Comparison of ENCODE assay signal across 9 cellular contexts in genomic region chr9:130173462-130173876, GRCh38. TPM values are rescaled to one million over a fixed set of nuclear protein-coding genes. Genes with fewer than 3 reads are reported as not detected.
DNase-seq lines count a peak whose midpoint lies in the region; ATAC-seq and TF ChIP-seq lines count a peak whose summit lies in the region.
"Had no signal": no experiment of that assay in that cellular context is flagged by ENCODE, and none has a peak within 500 bp of the region (broad histone marks: within the 10 kb centered on the region; RNA-seq: fewer than 3 reads in every experiment).

No MANE protein-coding gene starts in this region.

- H3K4me3 Mint-ChIP-seq in activated naive CD8-positive, alpha-beta T cell treated with anti-CD3 and anti-CD28 coated beads for 36 hours, result peak overlapping the region; percentile 73
- peak overlapping the region; percentile 77 to 80 for H3K4me3 Mint-ChIP-seq in stimulated activated naive CD8-positive, alpha-beta T cell treated with anti-CD3 and anti-CD28 coated beads, Interleukin-15, amount 100 ng/mL, for 72 hours

- no peaks in the 10 kb centered on the region for H3K9me3 ChIP-seq in iPS-20b (ENCODE audit: insufficient read depth, low read depth, low read length)
- H3K9me3 ChIP-seq in testis, result no peaks in the 10 kb centered on the region
- H3K9me3 ChIP-seq: spleen had no signal

- H3K36me3 Mint-ChIP-seq in activated naive CD8-positive, alpha-beta T cell treated with anti-CD3 and anti-CD28 coated beads for 36 hours, result no peaks in the 10 kb centered on the region

- TF ChIP-seq CTCF in HFF-Myc (IDR thresholded peaks at IDR 0.05; ENCODE audit: low read depth, low read length, missing control alignments) (no peak), testis (IDR thresholded peaks at IDR 0.05) (no peak)

- peaks cover 3% of the 10 kb centered on the region; the same call in 1 of the 2 replicates for H3K4me1 ChIP-seq in iPS-20b (ENCODE audit: insufficient read depth, low read length)
- H3K4me1 ChIP-seq in testis, result no peaks in the 10 kb centered on the region

- H3K27ac Mint-ChIP-seq in activated naive CD8-positive, alpha-beta T cell treated with anti-CD3 and anti-CD28 coated beads for 36 hours, result peak overlapping the region; percentile 68
- no peak overlapping the region for H3K27ac Mint-ChIP-seq in stimulated activated naive CD8-positive, alpha-beta T cell treated with anti-CD3 and anti-CD28 coated beads, Interleukin-15, amount 100 ng/mL, for 72 hours

- H3K27ac ChIP-seq in iPS-20b (ENCODE audit: low read length) (no peak overlapping the region), testis (no peak overlapping the region)
- H3K27ac ChIP-seq: spleen had no signal

- H3K27me3 Mint-ChIP-seq in activated naive CD8-positive, alpha-beta T cell treated with anti-CD3 and anti-CD28 coated beads for 36 hours, result peaks cover 28% of the 10 kb centered on the region
- peaks cover 55% of the 10 kb centered on the region for H3K27me3 Mint-ChIP-seq in stimulated activated naive CD8-positive, alpha-beta T cell treated with anti-CD3 and anti-CD28 coated beads, Interleukin-15, amount 100 ng/mL, for 72 hours

- H3K4me3 ChIP-seq in HFF-Myc (replicated peaks; ENCODE audit: low read depth, low read length), result peak overlapping the region; percentile 58
- peak overlapping the region; percentile 74 for H3K4me3 ChIP-seq in iPS-20b (ENCODE audit: low read length)
- H3K4me3 ChIP-seq in testis, result peak overlapping the region in 1 of 2 donors; percentile 54

- H3K27me3 ChIP-seq in iPS-20b (ENCODE audit: insufficient read depth, low read length), result peaks cover 21% of the 10 kb centered on the region
- no peaks in the 10 kb centered on the region for H3K27me3 ChIP-seq in testis

- peak overlapping the region; percentile 45; the same call in 1 of the 2 replicates for H3K9ac ChIP-seq in iPS-20b (ENCODE audit: low read depth, low read length)

- no peaks in the 10 kb centered on the region for H3K9me3 Mint-ChIP-seq in activated naive CD8-positive, alpha-beta T cell treated with anti-CD3 and anti-CD28 coated beads for 36 hours
- no peaks in the 10 kb centered on the region for H3K9me3 Mint-ChIP-seq in stimulated activated naive CD8-positive, alpha-beta T cell treated with anti-CD3 and anti-CD28 coated beads, Interleukin-15, amount 100 ng/mL, for 72 hours

- intact Hi-C loops in testis (cut with DNase I; ENCODE audit: low total_unique reads), result no loop called here

- 42 to 48% methylated on average over 4 to 8 of the region's 8 CpGs for WGBS in testis, 2 donors

- no peak for DNase-seq in HFF-Myc (ENCODE audit: extremely low read depth, low read depth)
- DNase-seq in activated naive CD8-positive, alpha-beta T cell treated with anti-CD3 and anti-CD28 coated beads for 36 hours, result no peak
- DNase-seq in stimulated activated naive CD8-positive, alpha-beta T cell treated with anti-CD3 and anti-CD28 coated beads, Interleukin-15, amount 100 ng/mL, for 72 hours, result no peak
- DNase-seq in testis, result no peak
- DNase-seq in SHP77 (lab: John Stamatoyannopoulos, UW), result no peak
- no peak for DNase-seq in GM19238 (ENCODE audit: insufficient read length, low spot score)
- DNase-seq: spleen had no signal

- H3K4me1 Mint-ChIP-seq in activated naive CD8-positive, alpha-beta T cell treated with anti-CD3 and anti-CD28 coated beads for 36 hours, result peaks cover 3% of the 10 kb centered on the region
- H3K4me1 Mint-ChIP-seq in stimulated activated naive CD8-positive, alpha-beta T cell treated with anti-CD3 and anti-CD28 coated beads, Interleukin-15, amount 100 ng/mL, for 72 hours, result peaks cover 12% of the 10 kb centered on the region

- H3K36me3 ChIP-seq in iPS-20b (ENCODE audit: insufficient read depth, low read depth, low read length) (no peaks in the 10 kb centered on the region), testis (ENCODE audit: low read depth, missing control alignments) (no peaks in the 10 kb centered on the region)
- H3K36me3 ChIP-seq: spleen had no signal

- no peak for TF ChIP-seq POLR2A in testis (IDR thresholded peaks at IDR 0.05)

- ATAC-seq in stimulated activated naive CD8-positive, alpha-beta T cell treated with anti-CD3 and anti-CD28 coated beads, Interleukin-15, amount 100 ng/mL, for 72 hours, result no peak
- ATAC-seq in HG03460 (IDR thresholded peaks at IDR 0.05; ENCODE audit: unreplicated experiment), result no peak

RNA-seq across cellular contexts. Expression of gene NCS1, which starts 1.3 kb away (rescaled TPM):
- total RNA-seq in activated naive CD8-positive, alpha-beta T cell treated with anti-CD3 and anti-CD28 coated beads for 36 hours, result 10 to 100 TPM; 10.5 to 11.9 TPM
- 1 to 10 TPM; 5.2 TPM for total RNA-seq in testis
- 13.0 TPM for polyA plus RNA-seq in testis (ENCODE audit: insufficient read depth, low read depth, low replicate concordance)
